36 cellular contexts compared by ENCODE assay signal in genomic region chr13:81382236-81382635, GRCh38.
"Had no signal": no experiment of that assay in that cellular context is flagged by ENCODE, and none has a peak within 500 bp of the region (broad histone marks: within the 10 kb centered on the region; RNA-seq: fewer than 3 reads in every experiment).

No MANE protein-coding gene starts in this region.

- H3K4me1 ChIP-seq: ascending aorta had no signal

- ATAC-seq: activated CD8-positive, alpha-beta memory T cell treated with anti-CD3 and anti-CD28 coated beads, Interleukin-2, amount 10 ng/mL, durations not matched to agents 7 days and 5 days; activated T-helper 17 cell treated with anti-CD3 and anti-CD28 coated beads, Interleukin-2, amount 50 U/mL, for 72 hours had no signal

- H3K27ac ChIP-seq: ascending aorta, cardiac muscle cell, KMS-11, PC-9, VCaP had no signal

- H3K9me3 ChIP-seq: ascending aorta had no signal

- FAIRE-seq: RCC 7860 had no signal

- H3K27me3 ChIP-seq: ascending aorta, cardiac muscle cell had no signal

- DNase-seq: activated CD4-positive, alpha-beta memory T cell treated with anti-CD3 and anti-CD28 coated beads, Interleukin-2, amount 10 ng/mL, durations not matched to agents 7 days and 5 days; activated CD4-positive, alpha-beta T cell treated with anti-CD3 and anti-CD28 coated beads for 1 hour; activated CD4-positive, alpha-beta T cell treated with anti-CD3 and anti-CD28 coated beads for 48 hours; activated CD4-positive, CD25-positive, alpha-beta regulatory T cell; activated CD8-positive, alpha-beta memory T cell treated with anti-CD3 and anti-CD28 coated beads for 24 hours; activated CD8-positive, alpha-beta memory T cell treated with anti-CD3 and anti-CD28 coated beads, Interleukin-2, amount 10 ng/mL, durations not matched to agents 7 days and 5 days; activated CD8-positive, alpha-beta memory T cell treated with anti-CD3 and anti-CD28 coated beads, Interleukin-2, amount 50 U/mL, for 48 hours; activated effector memory CD4-positive, alpha-beta T cell treated with anti-CD3 and anti-CD28 coated beads, Interleukin-2, amount 50 U/mL, for 16 hours; activated naive CD4-positive, alpha-beta T cell; activated naive CD4-positive, alpha-beta T cell treated with anti-CD3 and anti-CD28 coated beads, Interleukin-2, amount 50 U/mL, for 16 hours; activated naive CD8-positive, alpha-beta T cell treated with anti-CD3 and anti-CD28 coated beads, Interleukin-2, amount 10 ng/mL, durations not matched to agents 7 days and 5 days; activated T-cell treated with anti-CD3 and anti-CD28 coated beads, Interleukin-2, amount 50 U/mL, for 48 hours; amygdala; MM.1S; NCI-H1092 treated with DMSO at 0.1 percent for 48 hours; NCI-H1417; NCI-H146; NCI-H187; NCI-H2081 treated with DMSO at 0.1 percent for 48 hours; NCI-H2171 treated with DMSO at 0.1 percent for 48 hours; NCI-H2227 treated with DMSO at 0.1 percent for 48 hours; NCI-H446; NCI-H510A treated with DMSO at 0.1 percent for 48 hours; NCI-H526 treated with DMSO at 0.1 percent for 48 hours; PC-9; Right ventricle myocardium superior; SW 1271; T-helper 1 cell; T-helper 2 cell; T-helper 9 cell had no signal

- H3K4me3 ChIP-seq: ascending aorta, cardiac muscle cell, PC-9 had no signal

- H3K9ac ChIP-seq: KMS-11 had no signal

- H3K36me3 ChIP-seq: ascending aorta, cardiac muscle cell had no signal

- H2AFZ ChIP-seq: PC-9 had no signal

- H3K4me2 ChIP-seq: KMS-11, PC-9 had no signal
